ENCODE assay signal across 8 cellular contexts in genomic region chr5:81302596-81302995, GRCh38. TPM values are rescaled to one million over a fixed set of nuclear protein-coding genes. Genes with fewer than 3 reads are reported as not detected.
DNase-seq lines count a peak whose midpoint lies in the region; ATAC-seq, FAIRE-seq and TF ChIP-seq lines count a peak whose summit lies in the region.

No MANE protein-coding gene starts in this region.

- H2AK5ac ChIP-seq in H1 (ENCODE audit: low read depth, low read length) = no peak overlapping the region

- no peak overlapping the region for H2BK120ac ChIP-seq in H1 (replicated peaks; ENCODE audit: low read depth, low read length)

- CTCF ChIA-PET in Caco-2 (lab: Charles Lee) (interaction anchor here (0.6 to 1.5 kb wide), 4 partner anchors 8 to 863 kb away, joined by 3 to 4 read pairs (median 3); no protein-coding TSS in a partner anchor), PC-3 (lab: Charles Lee) (no interaction called here), H1 (lab: Charles Lee; ENCODE audit: partially characterized antibody) (interaction anchor here (0.7 to 1.2 kb wide), 4 partner anchors 18 to 109 kb away, joined by 3 to 4 read pairs (median 3); no protein-coding TSS in a partner anchor)

- peaks cover 3% of the 10 kb centered on the region; the same call in 1 of the 2 replicates for H3K79me1 ChIP-seq in H1 (ENCODE audit: low read depth, low read length)

- H3K27ac ChIP-seq in PC-3 (ENCODE audit: low read length) = peak overlapping the region; percentile 95
- H3K27ac ChIP-seq in H1 (ENCODE audit: low read depth, low read length) = no peak overlapping the region
- peak overlapping the region; percentile 96 for H3K27ac ChIP-seq in osteoblast (ENCODE audit: low read depth, low read length)

- no peak overlapping the region for H3K14ac ChIP-seq in H1 (ENCODE audit: insufficient read length)

- H3K27me3 Mint-ChIP-seq in Caco-2 (ENCODE audit: insufficient read depth, unreplicated experiment) = no peaks in the 10 kb centered on the region

- H3K36me3 Mint-ChIP-seq in Caco-2 (ENCODE audit: insufficient read depth, unreplicated experiment) = peaks cover 24% of the 10 kb centered on the region

- H2AFZ ChIP-seq in PC-3 (ENCODE audit: low read length) (no peak overlapping the region), H1 (ENCODE audit: low read length) (no peak overlapping the region), osteoblast (ENCODE audit: low read length) (peak overlapping the region; percentile 2)

- H3K4ac ChIP-seq in H1 (replicated peaks; ENCODE audit: insufficient read length, low read depth, low read length) = no peak overlapping the region

- H3K9ac ChIP-seq in PC-3 (ENCODE audit: low read length) (peak overlapping the region; percentile 97), H1 (replicated peaks in 1 of 4; ENCODE audit: extremely low read depth in 1 of 4, low read depth in 3 of 4, low read length in 3 of 4) (no peak overlapping the region)

- no peak overlapping the region for H3K56ac ChIP-seq in H1 (replicated peaks; ENCODE audit: insufficient read length, low read depth, low read length)

- WGBS in H1 (ENCODE audit: extremely low coverage in 1 of 2, insufficient coverage in 1 of 2, insufficient read length in 1 of 2, insufficient replicate concordance in 2 of 2, low coverage in 1 of 2, low lambda C conversion rate in 2 of 2, missing lambda C conversion rate in 1 of 2), 2 experiments = 94% methylated on average over 5 of the region's 5 CpGs; no CpG with 5 or more reads in 1 of the 2 experiments

- peaks cover 8% of the 10 kb centered on the region for H3K4me1 Mint-ChIP-seq in Caco-2 (ENCODE audit: low read depth, unreplicated experiment)

- TF ChIP-seq POLR2A in H1 (IDR thresholded peaks at IDR 0.05; ENCODE audit: control extremely low read depth in 1 of 2, low read depth in 2 of 2, low read length in 2 of 2) = no peak
- no peak for TF ChIP-seq POLR2A in GM18505 (IDR thresholded peaks at IDR 0.05; ENCODE audit: borderline replicate concordance, extremely low read depth, insufficient read depth, insufficient read length)

- no peak for TF ChIP-seq EP300 in H1 (IDR thresholded peaks at IDR 0.05; ENCODE audit: borderline replicate concordance in 1 of 2, low read depth in 2 of 2, low read length in 2 of 2)

- H3K9me3 ChIP-seq in Caco-2 (no peaks in the 10 kb centered on the region), PC-3 (ENCODE audit: low read length) (no peaks in the 10 kb centered on the region), H1 (ENCODE audit: insufficient read depth in 2 of 2, low read depth in 1 of 2, low read length in 1 of 2) (no peaks in the 10 kb centered on the region), osteoblast (ENCODE audit: low read depth, low read length) (no peaks in the 10 kb centered on the region)

- ATAC-seq in PC-3 (no peak), GM18505 (IDR thresholded peaks at IDR 0.05; ENCODE audit: unreplicated experiment) (no peak), GM21526 (IDR thresholded peaks at IDR 0.05; ENCODE audit: low FRiP score, unreplicated experiment) (no peak), GM21528 (IDR thresholded peaks at IDR 0.05; ENCODE audit: low FRiP score, unreplicated experiment) (no peak)

- no peak overlapping the region for H3K18ac ChIP-seq in H1 (ENCODE audit: extremely low read depth, low read length)

- no peak overlapping the region for H3K23ac ChIP-seq in H1 (ENCODE audit: insufficient read length)

- DNase-seq in Caco-2 = no peak
- DNase-seq in PC-3 = peak; percentile 29
- no peak for DNase-seq in H1 (ENCODE audit: low read depth in 1 of 2, low spot score in 2 of 2)
- peak; percentile 65 for DNase-seq in osteoblast (ENCODE audit: insufficient read length, low spot score, missing footprints)
- DNase-seq in SK-N-DZ (ENCODE audit: low spot score) = no peak

- intact Hi-C loops in Caco-2 (cut with micrococcal nuclease; ENCODE audit: unreplicated experiment) = no loop called here
- intact Hi-C loops in PC-3 (cut with micrococcal nuclease) = loop anchor here (5.0 kb wide), 3 partner anchors 205 to 860 kb away; partner anchors contain the start of gene SSBP2

- BruUV-seq in Caco-2 (replicated peaks; lab: Mats Ljungman, UMichigan) (no TSS peak), PC-3 (replicated peaks; lab: Mats Ljungman, UMichigan) (no TSS peak)

- no peak overlapping the region for H2BK20ac ChIP-seq in H1 (ENCODE audit: low read length)

- H2BK15ac ChIP-seq in H1 (ENCODE audit: low read length) = no peak overlapping the region

- no peak overlapping the region for H4K8ac ChIP-seq in H1 (ENCODE audit: extremely low read depth, insufficient read depth, low read length)

- peak overlapping the region; percentile 93 for H3K27ac Mint-ChIP-seq in Caco-2 (ENCODE audit: unreplicated experiment)

- no peaks in the 10 kb centered on the region for H3K9me2 ChIP-seq in PC-3 (replicated peaks; ENCODE audit: low read length)

- H3K9me3 Mint-ChIP-seq in Caco-2 (ENCODE audit: unreplicated experiment) = no peaks in the 10 kb centered on the region

- FAIRE-seq in H1 (lab: Jason Lieb, UNC) = no peak

- POLR2A ChIA-PET in Caco-2 (lab: Charles Lee) = interaction anchor here (0.6 kb wide), 1 partner anchor 97 kb away, joined by 6 read pairs; no protein-coding TSS in a partner anchor
- POLR2A ChIA-PET in PC-3 (lab: Charles Lee; ENCODE audit: unreplicated experiment) = interaction anchor here (0.6 to 0.7 kb wide), 2 partner anchors 53 to 863 kb away, joined by 4 to 6 read pairs; no protein-coding TSS in a partner anchor
- POLR2A ChIA-PET in H1 (lab: Charles Lee; ENCODE audit: partially characterized antibody) = interaction anchor here (1.0 to 3.7 kb wide), 9 partner anchors 11 to 975 kb away, joined by 3 to 33 read pairs (median 6); partner anchors contain the start of genes ACOT12 and CKMT2

- H3K4me3 Mint-ChIP-seq in Caco-2 (ENCODE audit: unreplicated experiment) = peak overlapping the region; percentile 91

- peaks cover 72% of the 10 kb centered on the region for H3K79me2 ChIP-seq in PC-3 (ENCODE audit: low read length)
- peaks cover 4 to 43% of the 10 kb centered on the region in 2 experiments; a peak in 3 of 4 replicates for H3K79me2 ChIP-seq in H1 (ENCODE audit: control insufficient read depth in 1 of 2, insufficient read depth in 2 of 2, low read length in 2 of 2)
- H3K79me2 ChIP-seq in osteoblast (ENCODE audit: insufficient read depth, low read length) = peaks cover 65% of the 10 kb centered on the region

- TF ChIP-seq CTCF in Caco-2 (IDR thresholded peaks at IDR 0.05; ENCODE audit: insufficient read depth in 1 of 2, low read depth in 1 of 2, low read length in 1 of 2, severe bottlenecking in 1 of 2, unreplicated experiment in 1 of 2) (no peak), PC-3 (conservative IDR thresholded peaks at IDR 0.05; ENCODE audit: low read depth, low read length) (no peak), H1 (IDR thresholded peaks at IDR 0.05; ENCODE audit: control extremely low read depth in 1 of 3, insufficient read depth in 1 of 3, low read depth in 1 of 3, low read length in 3 of 3) (no peak), osteoblast (IDR thresholded peaks at IDR 0.05; ENCODE audit: extremely low read depth, low read depth, low read length) (no peak)

- peaks cover 3% of the 10 kb centered on the region; the same call in 1 of the 2 replicates for H3K23me2 ChIP-seq in H1 (ENCODE audit: low read depth, low read length)

- H3K4me1 ChIP-seq in Caco-2 = peaks cover 18% of the 10 kb centered on the region
- peaks cover 39% of the 10 kb centered on the region for H3K4me1 ChIP-seq in PC-3 (ENCODE audit: insufficient read depth, low read length)
- peaks cover 0 to 8% (median 5%) of the 10 kb centered on the region in 4 experiments; a peak in 3 of 7 replicates for H3K4me1 ChIP-seq in H1 (replicated peaks in 1 of 4; ENCODE audit: control insufficient read depth in 3 of 4, insufficient read depth in 4 of 4, low read length in 3 of 4)
- H3K4me1 ChIP-seq in osteoblast (ENCODE audit: insufficient read depth, low read length) = peaks cover 26% of the 10 kb centered on the region

- H4K5ac ChIP-seq in H1 (ENCODE audit: insufficient read length, low read depth, low read length) = no peak overlapping the region

- H4K91ac ChIP-seq in H1 (replicated peaks; ENCODE audit: insufficient read length, low read length) = no peak overlapping the region

- no peak overlapping the region for H2BK5ac ChIP-seq in H1 (ENCODE audit: low read depth, low read length)

- peak overlapping the region; percentile 86 for H3K4me3 ChIP-seq in Caco-2 (ENCODE audit: low read depth, low read length)
- peak overlapping the region; percentile 87 for H3K4me3 ChIP-seq in PC-3 (ENCODE audit: low read length)
- H3K4me3 ChIP-seq in H1 (ENCODE audit: extremely low read depth in 1 of 4, insufficient read depth in 2 of 4, low read depth in 3 of 4, low read length in 4 of 4) = peak overlapping the region in 2 of 4 experiments; percentile 83 to 91; a peak in 3 of 8 replicates
- peak overlapping the region; percentile 92 for H3K4me3 ChIP-seq in osteoblast (ENCODE audit: insufficient read depth, low read length)

- H3K36me3 ChIP-seq in Caco-2 (ENCODE audit: control insufficient read depth, insufficient read depth, low read length) (peaks cover 3% of the 10 kb centered on the region), PC-3 (ENCODE audit: low read depth, low read length) (peaks cover 11% of the 10 kb centered on the region), H1 (ENCODE audit: control insufficient read depth in 2 of 4, insufficient read depth in 4 of 4, low read length in 3 of 4) (peaks cover 0 to 4% (median 0%) of the 10 kb centered on the region in 4 experiments; a peak in 1 of 8 replicates), osteoblast (ENCODE audit: insufficient read depth, low read length) (peaks cover 9% of the 10 kb centered on the region)

- H3K27me3 ChIP-seq in Caco-2 (replicated peaks; ENCODE audit: control insufficient read depth, insufficient read depth, low read length) (no peaks in the 10 kb centered on the region), PC-3 (ENCODE audit: low read length) (no peaks in the 10 kb centered on the region), H1 (replicated peaks in 1 of 4; ENCODE audit: control insufficient read depth in 3 of 4, extremely low read depth in 1 of 4, insufficient read depth in 3 of 4, low read length in 3 of 4) (no peaks in the 10 kb centered on the region), osteoblast (ENCODE audit: insufficient read depth, low read length) (no peaks in the 10 kb centered on the region)

- peaks cover 10% of the 10 kb centered on the region for H3F3A ChIP-seq in PC-3 (ENCODE audit: low read length, unreplicated experiment)

- H4K20me1 ChIP-seq in PC-3 (ENCODE audit: low read length) (no peaks in the 10 kb centered on the region), H1 (replicated peaks in 1 of 2; ENCODE audit: control insufficient read depth in 1 of 2, insufficient read depth in 2 of 2, low read length in 2 of 2) (no peaks in the 10 kb centered on the region), osteoblast (ENCODE audit: insufficient read depth, low read length) (peaks cover 4% of the 10 kb centered on the region)

- TF ChIP-seq RAD21 in H1 (IDR thresholded peaks at IDR 0.05 in 1 of 2, conservative IDR thresholded peaks at IDR 0.05 in 1 of 2; ENCODE audit: low read depth in 2 of 2, low read length in 2 of 2) = no peak

- no peak overlapping the region for H2BK12ac ChIP-seq in H1 (ENCODE audit: low read depth, low read length)

- H3K4me2 ChIP-seq in PC-3 (ENCODE audit: low read length) (peak overlapping the region; percentile 90), H1 (ENCODE audit: insufficient read depth in 1 of 2, low read depth in 2 of 2, low read length in 2 of 2) (peak overlapping the region; percentile 81 to 86; a peak in 3 of 4 replicates), osteoblast (ENCODE audit: insufficient read depth, low read length) (peak overlapping the region; percentile 84)

RNA-seq across cellular contexts. Expression of gene ZCCHC9, which starts 1.2 kb away (rescaled TPM):
- 72.2 and 82.2 TPM in 2 replicates for total RNA-seq in Caco-2 (2022)
- 19.4 and 22.7 TPM in 2 replicates for total RNA-seq in PC-3 (2014; rRNA removed)
- 28.9 and 33.6 TPM in 2 replicates for total RNA-seq in H1 (2021; fragmentation: NEBNext Ultra II Directional; extraction: Animal tissue kit (Norgen Biotek cat#: 25700))
- polyA plus RNA-seq in H1 (2011; rRNA removed) = 5.9 and 10.9 TPM in 2 replicates
- polyA plus RNA-seq in H1 (2011; cell fraction: cytosol; rRNA removed) = 19.3 TPM
- 6.2 TPM for polyA plus RNA-seq in H1 (2011; cell fraction: nucleus; rRNA removed)
- 22.1 to 33.2 TPM (median 24.8 TPM) in 4 replicates for polyA plus RNA-seq in H1 (2012, experiment 1 of 2)
- polyA plus RNA-seq in H1 (2012, experiment 2 of 2) = 4.6 TPM
- polyA plus RNA-seq in H1 (2013, experiment 1 of 2) = 35.9 TPM
- 33.8 TPM for polyA plus RNA-seq in H1 (2013, experiment 2 of 2)
- polyA minus RNA-seq in H1 (2011; rRNA and poly(A)+ RNA removed) = 8.2 and 8.4 TPM in 2 replicates
- polyA minus RNA-seq in H1 (2011; cell fraction: cytosol; rRNA and poly(A)+ RNA removed) = 9.7 TPM
- 17.0 TPM for polyA minus RNA-seq in H1 (2011; cell fraction: nucleus; rRNA and poly(A)+ RNA removed)
- 22.1 and 23.3 TPM in 2 replicates for total RNA-seq in osteoblast
- 25.7 and 30.1 TPM in 2 replicates for polyA plus RNA-seq in SK-N-DZ (2014; cell fraction: cytosol; rRNA removed)
- polyA plus RNA-seq in SK-N-DZ (2014; cell fraction: nucleus; rRNA removed) = 34.2 and 44.4 TPM in 2 replicates

Comparison
In these comparisons a context has a peak if more than half of its experiments do, and no peak if none do; other contexts are left out.
1. DNase-seq: peak in PC-3 (single experiment) and osteoblast (single experiment); none in Caco-2 (0 of 2), H1 (0 of 2) and SK-N-DZ (single experiment).
2. Peak in every context shown above with its lines, with median percentiles within 50 percentile points of each other: H3K4me2 ChIP-seq.